ENCODE assay signal across 10 cellular contexts in genomic region chr17:82240506-82241182, GRCh38. TPM values are rescaled to one million over a fixed set of nuclear protein-coding genes. Genes with fewer than 3 reads are reported as not detected.
DNase-seq lines count a peak whose midpoint lies in the region; ATAC-seq and TF ChIP-seq lines count a peak whose summit lies in the region.
"Had no signal": no experiment of that assay in that cellular context is flagged by ENCODE, and none has a peak within 500 bp of the region (broad histone marks: within the 10 kb centered on the region; RNA-seq: fewer than 3 reads in every experiment).

No MANE protein-coding gene starts in this region.

- peaks cover 37% of the 10 kb centered on the region for H3K36me3 Mint-ChIP-seq in HFFc6 (ENCODE audit: low read depth)

- H3K4ac ChIP-seq in neuronal stem cell (ENCODE audit: low read length): no peak overlapping the region

- no peak for ATAC-seq in left colon
- no peak for ATAC-seq in HG03045 (IDR thresholded peaks at IDR 0.05; ENCODE audit: unreplicated experiment)
- ATAC-seq in GM19023 (IDR thresholded peaks at IDR 0.05; ENCODE audit: unreplicated experiment): no peak
- ATAC-seq in GM19452 (IDR thresholded peaks at IDR 0.05; ENCODE audit: unreplicated experiment): no peak

- peaks cover 20% of the 10 kb centered on the region for H3K79me1 ChIP-seq in neuronal stem cell (ENCODE audit: low read depth, low read length)

- H3K27ac ChIP-seq in ACC112 (ENCODE audit: low read depth, low read length) (peak overlapping the region; percentile 64), coronary artery (peak overlapping the region; percentile 72 to 86), neuronal stem cell (replicated peaks; ENCODE audit: low read length) (no peak overlapping the region)

- H2BK15ac ChIP-seq in neuronal stem cell (ENCODE audit: low read length): no peak overlapping the region

- H3K4me3 ChIP-seq in ACC112 (ENCODE audit: low read depth, low read length) (no peak overlapping the region), coronary artery (peak overlapping the region; percentile 43), neuronal stem cell (ENCODE audit: low read length in 2 of 2) (no peak overlapping the region)

- peaks cover 59% of the 10 kb centered on the region for H3K4me1 Mint-ChIP-seq in HFFc6 (ENCODE audit: low read depth)

- peak overlapping the region; percentile 57 for H3K18ac ChIP-seq in neuronal stem cell (ENCODE audit: low read length)

- peak overlapping the region; percentile 56 for H3K4me3 Mint-ChIP-seq in HFFc6

- H3K79me2 ChIP-seq in ACC112 (ENCODE audit: control insufficient read depth, insufficient read depth, low read length, unreplicated experiment): peaks cover 37% of the 10 kb centered on the region

- peaks cover 60% of the 10 kb centered on the region for H3K27me3 Mint-ChIP-seq in HFFc6 (ENCODE audit: insufficient read depth)

- peak overlapping the region; percentile 87 for H3K27ac Mint-ChIP-seq in HFFc6

- H3K23ac ChIP-seq in neuronal stem cell (ENCODE audit: low read depth, low read length, poor library complexity): peak overlapping the region; percentile 29

- intact Hi-C loops in left colon (cut with DNase I, micrococcal nuclease): no loop called here

- TF ChIP-seq CTCF in HFFc6 (IDR thresholded peaks at IDR 0.05) (peak; percentile 4; the same call in 1 of the 2 replicates), coronary artery (IDR thresholded peaks at IDR 0.05) (no peak)

- H4K91ac ChIP-seq in neuronal stem cell (ENCODE audit: low read depth, low read length, poor library complexity): no peak overlapping the region

- peak overlapping the region; percentile 4 for H4K8ac ChIP-seq in neuronal stem cell (ENCODE audit: low read depth, low read length)

- no CpG with 5 or more reads among the region's 20 CpGs for WGBS in neuronal stem cell (ENCODE audit: extremely low coverage in 2 of 2, insufficient read length in 2 of 2, insufficient replicate concordance in 1 of 2), 2 donors

- no peak overlapping the region for H3K14ac ChIP-seq in neuronal stem cell (ENCODE audit: low read length)

- H2BK5ac ChIP-seq in neuronal stem cell (ENCODE audit: low read length): no peak overlapping the region

- DNase-seq in HFFc6 (no peak), coronary artery (ENCODE audit: low spot score) (peak; percentile 73), neuronal stem cell (ENCODE audit: low spot score) (no peak), left colon (no peak)
- DNase-seq: GDM1, SHP77 treated with DMSO at 0.1 percent for 48 hours had no signal

- no peaks in the 10 kb centered on the region for H3K27me3 ChIP-seq in ACC112 (ENCODE audit: insufficient read depth, low read length)
- H3K27me3 ChIP-seq in neuronal stem cell (ENCODE audit: control insufficient read depth in 3 of 3, insufficient read depth in 3 of 3, low read depth in 1 of 3, low read length in 3 of 3): no peaks in the 10 kb centered on the region

- H3K9me3 Mint-ChIP-seq in HFFc6: peaks cover 26% of the 10 kb centered on the region

- H3K9me3 ChIP-seq in neuronal stem cell (replicated peaks in 1 of 2; ENCODE audit: control insufficient read depth in 2 of 2, insufficient read depth in 1 of 2, low read depth in 1 of 2, low read length in 2 of 2): no peaks in the 10 kb centered on the region

- H3K4me1 ChIP-seq in ACC112 (ENCODE audit: control insufficient read depth, insufficient read depth, low read length, unreplicated experiment): peaks cover 66% of the 10 kb centered on the region
- H3K4me1 ChIP-seq in neuronal stem cell (ENCODE audit: control insufficient read depth in 2 of 2, insufficient read depth in 1 of 2, low read depth in 1 of 2, low read length in 2 of 2): peaks cover 0 to 3% of the 10 kb centered on the region in 2 donors

- H2AK5ac ChIP-seq in neuronal stem cell (ENCODE audit: low read depth, low read length): no peak overlapping the region

- peak overlapping the region; percentile 44 for H3K9ac ChIP-seq in neuronal stem cell (ENCODE audit: low read depth, low read length, poor library complexity)

- no peak overlapping the region for H3K4me2 ChIP-seq in neuronal stem cell (ENCODE audit: insufficient read depth, low read length, poor library complexity, severe bottlenecking)

- no peak overlapping the region for H2AFZ ChIP-seq in ACC112 (ENCODE audit: low read length, unreplicated experiment)
- no peak overlapping the region for H2AFZ ChIP-seq in neuronal stem cell (ENCODE audit: low read length)

- H2BK120ac ChIP-seq in neuronal stem cell (ENCODE audit: low read depth, low read length): no peak overlapping the region

- peaks cover 41% of the 10 kb centered on the region for H3K36me3 ChIP-seq in ACC112 (ENCODE audit: insufficient read depth, low read length)
- H3K36me3 ChIP-seq in neuronal stem cell (replicated peaks in 1 of 2; ENCODE audit: control insufficient read depth in 2 of 2, insufficient read depth in 2 of 2, low read length in 2 of 2): peaks cover 44 to 74% of the 10 kb centered on the region in 2 donors

- H2BK12ac ChIP-seq in neuronal stem cell (ENCODE audit: low read length): no peak overlapping the region

RNA-seq across cellular contexts. Expression of gene SLC16A3, which starts 11.8 kb away (rescaled TPM):
- 100 to 1,000 TPM; 475 to 624 (median 523) TPM for total RNA-seq in HFFc6 (2021; fragmentation: NEBNext Ultra II Directional; extraction: Animal tissue kit (Norgen Biotek cat#: 25700))
- polyA plus RNA-seq in neuronal stem cell (2013, experiment 1 of 2): 3.5 TPM
- polyA plus RNA-seq in neuronal stem cell (2013, experiment 2 of 2): 3.2 TPM
- total RNA-seq in left colon: 100 to 1,000 TPM; 112 to 168 TPM

RNA-seq across cellular contexts. Expression of gene CCDC57, which starts 28.0 kb away (rescaled TPM):
- total RNA-seq in HFFc6 (2021; fragmentation: NEBNext Ultra II Directional; extraction: Animal tissue kit (Norgen Biotek cat#: 25700)): 10 to 100 TPM; 12.8 to 15.6 (median 13.6) TPM
- polyA plus RNA-seq in neuronal stem cell (2013, experiment 1 of 2): 26.0 TPM
- polyA plus RNA-seq in neuronal stem cell (2013, experiment 2 of 2): 24.0 TPM
- total RNA-seq in left colon: 10 to 100 TPM; 29.6 to 53.4 TPM

RNA-seq across cellular contexts. Expression of gene CSNK1D, which starts 32.9 kb away (rescaled TPM):
- 100 to 1,000 TPM; 116 to 128 (median 118) TPM for total RNA-seq in HFFc6 (2021; fragmentation: NEBNext Ultra II Directional; extraction: Animal tissue kit (Norgen Biotek cat#: 25700))
- polyA plus RNA-seq in neuronal stem cell (2013, experiment 1 of 2): 70.3 TPM
- 72.1 TPM for polyA plus RNA-seq in neuronal stem cell (2013, experiment 2 of 2)
- 100 to 1,000 TPM; 165 to 166 TPM for total RNA-seq in left colon
